In genomic region chr9:104856413-104856941, GRCh38 we compare ENCODE assay signal across 13 cellular contexts.
DNase-seq lines count a peak whose midpoint lies in the region; ATAC-seq and TF ChIP-seq lines count a peak whose summit lies in the region.
"Had no signal": no experiment of that assay in that cellular context is flagged by ENCODE, and none has a peak within 500 bp of the region (broad histone marks: within the 10 kb centered on the region; RNA-seq: fewer than 3 reads in every experiment).

No MANE protein-coding gene starts in this region.

- H3K27ac ChIP-seq in naive thymus-derived CD4-positive, alpha-beta T cell (ENCODE audit: low read depth, low read length), result no peak overlapping the region
- H3K27ac ChIP-seq: sigmoid colon, upper lobe of right lung had no signal

- DNase-seq in D341Med (ENCODE audit: low spot score) (peak; percentile 40), NCI-H146 (lab: John Stamatoyannopoulos, UW) (peak; percentile 81), NCI-H82 (lab: John Stamatoyannopoulos, UW) (peak; percentile 70), fibroblast of the aortic adventitia (ENCODE audit: low read depth) (peak; percentile 12), SHP77 treated with DMSO at 0.1 percent for 48 hours (lab: John Stamatoyannopoulos, UW) (no peak), chondrocyte (ENCODE audit: low spot score) (no peak)
- DNase-seq in naive thymus-derived CD4-positive, alpha-beta T cell, result no peak
- DNase-seq: amygdala; effector memory CD4-positive, alpha-beta T cell; MG63; sigmoid colon; upper lobe of right lung had no signal

- H3K9me3 ChIP-seq in naive thymus-derived CD4-positive, alpha-beta T cell (ENCODE audit: control insufficient read depth in 2 of 3, low read length in 3 of 3), result no peaks in the 10 kb centered on the region
- H3K9me3 ChIP-seq: MG63, sigmoid colon, upper lobe of right lung had no signal

- intact Hi-C loops in naive thymus-derived CD4-positive, alpha-beta T cell (cut with micrococcal nuclease), result no loop called here

- H3K27me3 ChIP-seq in naive thymus-derived CD4-positive, alpha-beta T cell (ENCODE audit: control insufficient read depth in 2 of 2, insufficient read depth in 2 of 2, low read length in 2 of 2), result no peaks in the 10 kb centered on the region
- H3K27me3 ChIP-seq: MG63, sigmoid colon, upper lobe of right lung had no signal

- H3K4me1 ChIP-seq in naive thymus-derived CD4-positive, alpha-beta T cell (ENCODE audit: control insufficient read depth in 2 of 2, insufficient read depth in 2 of 2, low read length in 2 of 2), result no peaks in the 10 kb centered on the region

- H3K36me3 Mint-ChIP-seq in naive thymus-derived CD4-positive, alpha-beta T cell, result peaks cover 0 to 38% (median 31%) of the 10 kb centered on the region in 5 donors
- peaks cover 7% of the 10 kb centered on the region for H3K36me3 Mint-ChIP-seq in chondrocyte (ENCODE audit: low read depth)

- H3K9me3 Mint-ChIP-seq in naive thymus-derived CD4-positive, alpha-beta T cell, result no peaks in the 10 kb centered on the region
- H3K9me3 Mint-ChIP-seq in chondrocyte (ENCODE audit: low read depth), result no peaks in the 10 kb centered on the region

- no peaks in the 10 kb centered on the region for H3K27me3 Mint-ChIP-seq in naive thymus-derived CD4-positive, alpha-beta T cell
- H3K27me3 Mint-ChIP-seq in chondrocyte (ENCODE audit: low read depth), result no peaks in the 10 kb centered on the region

- H3K4me3 ChIP-seq in fibroblast of the aortic adventitia (ENCODE audit: low read depth, low read length), result no peak overlapping the region
- no peak overlapping the region for H3K4me3 ChIP-seq in naive thymus-derived CD4-positive, alpha-beta T cell (ENCODE audit: low read length)
- H3K4me3 ChIP-seq: MG63, sigmoid colon, upper lobe of right lung had no signal

- H3K4me1 Mint-ChIP-seq in naive thymus-derived CD4-positive, alpha-beta T cell, result peaks cover 0 to 1% (median 0%) of the 10 kb centered on the region in 7 donors
- peaks cover 64% of the 10 kb centered on the region for H3K4me1 Mint-ChIP-seq in chondrocyte (ENCODE audit: low read depth)

- CTCF ChIA-PET in naive thymus-derived CD4-positive, alpha-beta T cell (lab: Charles Lee), result no interaction called here

- H3K4me3 Mint-ChIP-seq in naive thymus-derived CD4-positive, alpha-beta T cell, result no peak overlapping the region
- H3K4me3 Mint-ChIP-seq in chondrocyte (ENCODE audit: unreplicated experiment), result no peak overlapping the region

- TF ChIP-seq CTCF in fibroblast of the aortic adventitia (IDR thresholded peaks at IDR 0.05; ENCODE audit: insufficient read depth, low read length) (no peak), chondrocyte (IDR thresholded peaks at IDR 0.05) (no peak)

- POLR2A ChIA-PET in naive thymus-derived CD4-positive, alpha-beta T cell (lab: Charles Lee), result no interaction called here

- ATAC-seq in HG02981 (IDR thresholded peaks at IDR 0.05; ENCODE audit: unreplicated experiment), result no peak
- no peak for ATAC-seq in naive thymus-derived CD4-positive, alpha-beta T cell

- no peak overlapping the region for H3K27ac Mint-ChIP-seq in naive thymus-derived CD4-positive, alpha-beta T cell
- H3K27ac Mint-ChIP-seq in chondrocyte (ENCODE audit: unreplicated experiment), result no peak overlapping the region

- peaks cover 0 to 38% (median 0%) of the 10 kb centered on the region in 3 experiments for H3K36me3 ChIP-seq in naive thymus-derived CD4-positive, alpha-beta T cell (ENCODE audit: control insufficient read depth in 2 of 3, insufficient read depth in 3 of 3, low read length in 3 of 3)
- H3K36me3 ChIP-seq: MG63 had no signal

Comparison
In these comparisons a context has a peak if more than half of its experiments do, and no peak if none do; other contexts are left out.
1. DNase-seq: peak in D341Med (single experiment), NCI-H146 (single experiment), NCI-H82 (single experiment) and fibroblast of the aortic adventitia (single experiment); none in SHP77 treated with DMSO at 0.1 percent for 48 hours (single experiment), naive thymus-derived CD4-positive, alpha-beta T cell (0 of 9) and chondrocyte (single experiment).